15 cellular contexts compared by ENCODE assay signal in genomic region chr7:243580-243978, GRCh38. TPM values are rescaled to one million over a fixed set of nuclear protein-coding genes. Genes with fewer than 3 reads are reported as not detected.
"Had no signal": no experiment of that assay in that cellular context is flagged by ENCODE, and none has a peak within 500 bp of the region (broad histone marks: within the 10 kb centered on the region; RNA-seq: fewer than 3 reads in every experiment).

No MANE protein-coding gene starts in this region.

RNA-seq across cellular contexts. Expression of gene FOXL3, which starts 46.4 kb away (rescaled TPM):
- total RNA-seq: stomach, subcutaneous adipose tissue, suprapubic skin, temporal lobe, thoracic aorta, thyroid gland, tibial nerve, transverse colon, upper lobe of left lung, upper lobe of right lung, ureter, urinary bladder, uterus, vagina had no signal
- polyA plus RNA-seq: stomach, thymus, urinary bladder had no signal
